In the genomic region with DNA sequence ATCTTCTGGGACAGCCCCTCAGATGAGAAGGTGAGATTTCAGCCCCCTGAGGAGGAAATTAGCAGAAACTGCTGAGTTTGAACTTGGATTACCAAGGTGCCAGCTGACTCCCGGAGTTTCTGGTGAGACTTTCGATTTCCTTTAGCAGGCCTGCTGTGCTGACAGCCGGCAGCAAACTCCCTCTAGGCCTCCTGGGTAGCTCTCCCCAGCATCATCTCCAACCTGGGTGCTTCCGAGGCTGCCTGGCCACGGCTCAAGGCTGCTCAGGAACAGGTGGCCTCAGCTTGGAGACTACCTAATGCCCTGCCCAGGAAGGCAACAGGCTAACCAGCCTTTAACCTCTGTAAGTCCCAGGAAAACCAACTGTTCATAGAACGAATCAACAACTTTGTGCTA, we compare ENCODE assay signal across 12 cellular contexts. TPM values are rescaled to one million over a fixed set of nuclear protein-coding genes. Genes with fewer than 3 reads are reported as not detected.
DNase-seq lines count a peak whose midpoint lies in the region; ATAC-seq and TF ChIP-seq lines count a peak whose summit lies in the region.
"Had no signal": no experiment of that assay in that cellular context is flagged by ENCODE, and none has a peak within 500 bp of the region (broad histone marks: within the 10 kb centered on the region; RNA-seq: fewer than 3 reads in every experiment).

No MANE protein-coding gene starts in this region.

- H3K36me3 ChIP-seq in GM23338 (ENCODE audit: insufficient read depth) (no peaks in the 10 kb centered on the region), left lung (peaks cover 0 to 6% of the 10 kb centered on the region in 2 donors), testis (ENCODE audit: low read depth, missing control alignments) (no peaks in the 10 kb centered on the region)
- H3K36me3 ChIP-seq: ovary had no signal

- H3K27me3 ChIP-seq in GM23338 (ENCODE audit: insufficient read depth) = no peaks in the 10 kb centered on the region
- H3K27me3 ChIP-seq in left lung = no peaks in the 10 kb centered on the region
- H3K27me3 ChIP-seq in testis = no peaks in the 10 kb centered on the region
- H3K27me3 ChIP-seq: ovary had no signal

- TF ChIP-seq CTCF in GM23338 (conservative IDR thresholded peaks at IDR 0.05; ENCODE audit: low read depth in 2 of 2) = no peak
- no peak for TF ChIP-seq CTCF in VCaP (conservative IDR thresholded peaks at IDR 0.05)
- no peak for TF ChIP-seq CTCF in left lung (IDR thresholded peaks at IDR 0.05)
- TF ChIP-seq CTCF in testis (IDR thresholded peaks at IDR 0.05) = no peak

- no peaks in the 10 kb centered on the region for H3K9me2 ChIP-seq in GM23338 (ENCODE audit: insufficient read depth)

- H3K4me2 ChIP-seq in GM23338 = no peak overlapping the region

- H3K4me3 ChIP-seq in GM23338 = no peak overlapping the region
- H3K4me3 ChIP-seq in left lung = no peak overlapping the region
- no peak overlapping the region for H3K4me3 ChIP-seq in testis
- H3K4me3 ChIP-seq: ovary had no signal

- peaks cover 5% of the 10 kb centered on the region; the same call in 1 of the 2 replicates for H4K20me1 ChIP-seq in GM23338 (replicated peaks; ENCODE audit: insufficient read depth)

- intact Hi-C loops in left lung (cut with DNase I) (no loop called here), testis (cut with DNase I; ENCODE audit: low total_unique reads) (no loop called here)

- H3F3A ChIP-seq in GM23338 (replicated peaks; ENCODE audit: low read depth) = no peaks in the 10 kb centered on the region

- no peak overlapping the region for H3K4me3 Mint-ChIP-seq in GM23338
- no peak overlapping the region for H3K4me3 Mint-ChIP-seq in activated T-cell treated with anti-CD3 and anti-CD28 coated beads, Interleukin-2, amount 50 U/mL, for 24 hours
- H3K4me3 Mint-ChIP-seq: dendritic cell treated with granulocyte-macrophage colony-stimulating factor and Interleukin-4, amounts not matched to agents 40 ng/mL and 50 ng/mL, for 4 days had no signal

- peaks cover 5% of the 10 kb centered on the region for H3K27me3 Mint-ChIP-seq in GM23338 (ENCODE audit: insufficient read depth, low read depth, poor library complexity)
- H3K27me3 Mint-ChIP-seq in activated T-cell treated with anti-CD3 and anti-CD28 coated beads, Interleukin-2, amount 50 U/mL, for 24 hours = no peaks in the 10 kb centered on the region

- WGBS in testis, 2 donors = 48 to 63% methylated on average over 4 to 6 of the region's 6 CpGs

- DNase-seq in GM23338 (ENCODE audit: low spot score) = no peak
- no peak for DNase-seq in left lung
- DNase-seq in testis = no peak
- DNase-seq in NCI-H1436 treated with DMSO at 0.1 percent for 48 hours (lab: John Stamatoyannopoulos, UW) = no peak
- no peak for DNase-seq in activated T-cell treated with anti-CD3 and anti-CD28 coated beads, Interleukin-2, amount 50 U/mL, for 24 hours
- no peak for DNase-seq in left lobe of liver (ENCODE audit: low spot score)
- DNase-seq: ovary; Right ventricle myocardium superior; stimulated activated CD4-positive, alpha-beta T cell treated with anti-CD3 and anti-CD28 coated beads, Interleukin-4, amount 100 ng/mL, for 4 hours; stimulated activated naive CD8-positive, alpha-beta T cell treated with anti-CD3 and anti-CD28 coated beads, Interleukin-15, Interleukin-2, amounts not matched to agents 100 U/mL and 50 U/mL, for 24 hours had no signal

- no peaks in the 10 kb centered on the region for H3K9me3 ChIP-seq in left lung
- no peaks in the 10 kb centered on the region for H3K9me3 ChIP-seq in testis
- H3K9me3 ChIP-seq: ovary had no signal

- H3K27ac ChIP-seq in GM23338 (ENCODE audit: low read depth) (no peak overlapping the region), VCaP (peak overlapping the region; percentile 92), left lung (peak overlapping the region; percentile 14 to 56), testis (peak overlapping the region; percentile 9 to 37)
- H3K27ac ChIP-seq: ovary had no signal

- ATAC-seq in GM23338 (no peak), left lung (no peak), left lobe of liver (no peak)
- ATAC-seq: stimulated activated naive CD8-positive, alpha-beta T cell treated with anti-CD3 and anti-CD28 coated beads, Interleukin-15, Interleukin-2, amounts not matched to agents 100 U/mL and 50 U/mL, for 24 hours had no signal

- peaks cover 17% of the 10 kb centered on the region; the same call in 2 of the 3 replicates for H3K4me1 Mint-ChIP-seq in GM23338
- H3K4me1 Mint-ChIP-seq in activated T-cell treated with anti-CD3 and anti-CD28 coated beads, Interleukin-2, amount 50 U/mL, for 24 hours (ENCODE audit: low read depth) = no peaks in the 10 kb centered on the region

- H3K79me2 ChIP-seq in GM23338 (replicated peaks; ENCODE audit: insufficient read depth) = peaks cover 50% of the 10 kb centered on the region

- H3K36me3 Mint-ChIP-seq in GM23338 (ENCODE audit: low read depth) = peaks cover 6% of the 10 kb centered on the region
- H3K36me3 Mint-ChIP-seq in activated T-cell treated with anti-CD3 and anti-CD28 coated beads, Interleukin-2, amount 50 U/mL, for 24 hours (ENCODE audit: low read depth) = no peaks in the 10 kb centered on the region

- no peaks in the 10 kb centered on the region for H3K9me3 Mint-ChIP-seq in GM23338
- no peaks in the 10 kb centered on the region for H3K9me3 Mint-ChIP-seq in activated T-cell treated with anti-CD3 and anti-CD28 coated beads, Interleukin-2, amount 50 U/mL, for 24 hours
- H3K9me3 Mint-ChIP-seq: dendritic cell treated with granulocyte-macrophage colony-stimulating factor and Interleukin-4, amounts not matched to agents 40 ng/mL and 50 ng/mL, for 4 days had no signal

- H3K27ac Mint-ChIP-seq in GM23338 = peak overlapping the region; percentile 40; the same call in 1 of the 2 replicates
- H3K27ac Mint-ChIP-seq in activated T-cell treated with anti-CD3 and anti-CD28 coated beads, Interleukin-2, amount 50 U/mL, for 24 hours = no peak overlapping the region
- H3K27ac Mint-ChIP-seq: dendritic cell treated with granulocyte-macrophage colony-stimulating factor and Interleukin-4, amounts not matched to agents 40 ng/mL and 50 ng/mL, for 4 days had no signal

- H3K4me1 ChIP-seq in GM23338 (ENCODE audit: insufficient read depth) (peaks cover 4% of the 10 kb centered on the region; the same call in 1 of the 2 replicates), left lung (peaks cover 7 to 32% of the 10 kb centered on the region in 2 donors), testis (peaks cover 12% of the 10 kb centered on the region)

- TF ChIP-seq POLR2A in testis (IDR thresholded peaks at IDR 0.05) = no peak

- no peak overlapping the region for H2AFZ ChIP-seq in GM23338

RNA-seq across cellular contexts. Expression of gene SDC1, which starts 16.4 kb away (rescaled TPM):
- total RNA-seq in GM23338 (2014; rRNA removed; shearing (Covaris generic)) = 40.6 and 43.0 TPM in 2 replicates
- polyA plus RNA-seq in GM23338 (2016; fragmentation: Nextera tagmentation; extraction: Ambion mirVana) = 16.1 and 16.6 TPM in 2 replicates
- 100 to 1,000 TPM; 127 to 278 TPM for total RNA-seq in left lung
- 1 to 10 TPM; 8.7 to 9.2 TPM for total RNA-seq in testis
- 11.9 TPM for polyA plus RNA-seq in testis (ENCODE audit: insufficient read depth, low read depth, low replicate concordance)
- 537 TPM for total RNA-seq in left lobe of liver
